In genomic region chr17:38676706-38677504, GRCh38 we compare ENCODE assay signal across 8 cellular contexts. TPM values are rescaled to one million over a fixed set of nuclear protein-coding genes. Genes with fewer than 3 reads are reported as not detected.
DNase-seq lines count a peak whose midpoint lies in the region; ATAC-seq, FAIRE-seq and TF ChIP-seq lines count a peak whose summit lies in the region.

No MANE protein-coding gene starts in this region.

- no peak overlapping the region for H2AFZ ChIP-seq in HepG2 (ENCODE audit: low read length)

- intact Hi-C loops in Caco-2 (cut with micrococcal nuclease; ENCODE audit: unreplicated experiment) (loop anchor here (1.0 kb wide), 3 partner anchors 27 to 58 kb away; partner anchors contain the start of gene CISD3), HepG2 (cut with micrococcal nuclease; ENCODE audit: unreplicated experiment) (loop anchor here (1.0 to 2.0 kb wide), 4 partner anchors 14 to 58 kb away; partner anchors contain the start of gene CISD3)

- CTCF ChIA-PET in Caco-2 (lab: Charles Lee) (interaction anchor here (0.6 to 2.8 kb wide), 12 partner anchors 9 to 167 kb away, joined by 4 to 19 read pairs (median 4); no protein-coding TSS in a partner anchor), HepG2 (lab: Yijun Ruan, JAX; ENCODE audit: low intra/inter-chr PET ratio, low total read pairs) (interaction anchor here (0.7 to 4.5 kb wide), 3 partner anchors 27 to 58 kb away, joined by 3 to 37 read pairs (median 6); partner anchors contain the start of gene CISD3)

- H3K36me3 Mint-ChIP-seq in Caco-2 (ENCODE audit: insufficient read depth, unreplicated experiment) (peaks cover 11% of the 10 kb centered on the region), chondrocyte (ENCODE audit: low read depth) (no peaks in the 10 kb centered on the region)

- WGBS in HepG2 (ENCODE audit: low lambda C conversion rate): 13% methylated on average over 9 of the region's 9 CpGs

- no peak for FAIRE-seq in HepG2 (lab: Jason Lieb, UNC)

- TF ChIP-seq RAD21 in HepG2 (CRISPR knock-in tag; IDR thresholded peaks at IDR 0.05): peak; percentile 97

- H3K27ac Mint-ChIP-seq in Caco-2 (ENCODE audit: unreplicated experiment): peak overlapping the region; percentile 98
- H3K27ac Mint-ChIP-seq in chondrocyte (ENCODE audit: unreplicated experiment): peak overlapping the region; percentile 59

- H3K27me3 Mint-ChIP-seq in Caco-2 (ENCODE audit: insufficient read depth, unreplicated experiment) (no peaks in the 10 kb centered on the region), chondrocyte (ENCODE audit: low read depth) (peaks cover 9% of the 10 kb centered on the region)

- H3K36me3 ChIP-seq in Caco-2 (ENCODE audit: control insufficient read depth, insufficient read depth, low read length) (no peaks in the 10 kb centered on the region), HepG2 (replicated peaks in 1 of 2; ENCODE audit: control insufficient read depth in 1 of 2, insufficient read depth in 2 of 2, low read length in 2 of 2) (no peaks in the 10 kb centered on the region)

- no peak overlapping the region for H3K27ac ChIP-seq in HepG2 (ENCODE audit: extremely low read length, insufficient read depth, low read length)

- H4K20me1 ChIP-seq in HepG2 (ENCODE audit: insufficient read depth, low read length): peaks cover 7% of the 10 kb centered on the region

- H3K4me2 ChIP-seq in HepG2 (ENCODE audit: low read depth, low read length): peak overlapping the region; percentile 34

- no peak overlapping the region for H3K9ac ChIP-seq in HepG2 (ENCODE audit: insufficient read depth, low read depth, low read length)

- no peaks in the 10 kb centered on the region for H3K27me3 ChIP-seq in Caco-2 (replicated peaks; ENCODE audit: control insufficient read depth, insufficient read depth, low read length)
- no peaks in the 10 kb centered on the region; a peak in 1 of 5 replicates for H3K27me3 ChIP-seq in HepG2 (ENCODE audit: control insufficient read depth in 1 of 2, insufficient read depth in 2 of 2, low read length in 2 of 2)

- TF ChIP-seq CTCF in Caco-2 (IDR thresholded peaks at IDR 0.05; ENCODE audit: insufficient read depth in 1 of 2, low read depth in 1 of 2, low read length in 1 of 2, severe bottlenecking in 1 of 2, unreplicated experiment in 1 of 2): peak; percentile 93 to 95
- TF ChIP-seq CTCF in chondrocyte (IDR thresholded peaks at IDR 0.05): peak; percentile 88
- TF ChIP-seq CTCF in HepG2 (CRISPR knock-in tag; IDR thresholded peaks at IDR 0.05): peak; percentile 99

- in situ Hi-C loops in HepG2 (cut with HindIII; ENCODE audit: extremely low pct_ligation_motif_present, low pct_unique_long_range_greater_than_20kb): loop anchor here (5.0 kb wide), 1 partner anchor 55 kb away; the partner anchor contains the start of gene CISD3

- no TSS peak for BruUV-seq in Caco-2 (replicated peaks; lab: Mats Ljungman, UMichigan)
- no TSS peak for BruUV-seq in HepG2 (replicated peaks; lab: Mats Ljungman, UMichigan)

- no peak for TF ChIP-seq POLR2A in HepG2 (IDR thresholded peaks at IDR 0.05; ENCODE audit: insufficient read depth in 1 of 2, low read depth in 2 of 2, low read length in 2 of 2)

- H3K9me3 Mint-ChIP-seq in Caco-2 (ENCODE audit: unreplicated experiment) (no peaks in the 10 kb centered on the region), chondrocyte (ENCODE audit: low read depth) (no peaks in the 10 kb centered on the region)

- H3K79me2 ChIP-seq in HepG2 (ENCODE audit: insufficient read depth, low read length): peaks cover 14% of the 10 kb centered on the region

- H3K4me1 ChIP-seq in Caco-2 (peaks cover 38% of the 10 kb centered on the region), HepG2 (ENCODE audit: insufficient read depth, low read length) (peaks cover 70% of the 10 kb centered on the region)

- POLR2A ChIA-PET in Caco-2 (lab: Charles Lee): interaction anchor here (0.6 to 0.7 kb wide), 2 partner anchors 29 to 73 kb away, joined by 3 to 4 read pairs; no protein-coding TSS in a partner anchor
- POLR2A ChIA-PET in HepG2 (lab: Yijun Ruan, JAX): interaction anchor here (0.7 to 5.2 kb wide), 18 partner anchors 11 to 177 kb away, joined by 3 to 88 read pairs (median 6); partner anchors contain the start of genes CISD3 and MLLT6

- no peak overlapping the region for H3K4me3 ChIP-seq in Caco-2 (ENCODE audit: low read depth, low read length)
- no peak overlapping the region for H3K4me3 ChIP-seq in HepG2 (replicated peaks in 1 of 3; ENCODE audit: insufficient read depth in 1 of 3, low read depth in 2 of 3, low read length in 3 of 3)

- ATAC-seq in HG02610 (IDR thresholded peaks at IDR 0.05; ENCODE audit: unreplicated experiment) (peak; percentile 37), HepG2 (peak; percentile 65), GM19467 (IDR thresholded peaks at IDR 0.05; ENCODE audit: unreplicated experiment) (no peak)

- DNase-seq in Caco-2 (peak; percentile 93 to 95), NCI-H510A treated with DMSO at 0.1 percent for 48 hours (lab: John Stamatoyannopoulos, UW) (peak; percentile 64), chondrocyte (ENCODE audit: low spot score) (no peak), HepG2 (ENCODE audit: low spot score) (peak; percentile 93)
- DNase-seq in activated CD4-positive, alpha-beta T cell treated with anti-CD3 and anti-CD28 coated beads for 4 hours: peak; percentile 77 to 87
- peak; percentile 85 to 88 for DNase-seq in stimulated activated CD4-positive, alpha-beta T cell treated with anti-CD3 and anti-CD28 coated beads, Interleukin-2, amount 100 ng/mL, for 48 hours

- H3K4me3 Mint-ChIP-seq in Caco-2 (ENCODE audit: unreplicated experiment) (peak overlapping the region; percentile 56), chondrocyte (ENCODE audit: unreplicated experiment) (no peak overlapping the region)

- H3K4me1 Mint-ChIP-seq in Caco-2 (ENCODE audit: low read depth, unreplicated experiment): peaks cover 21% of the 10 kb centered on the region
- peaks cover 11% of the 10 kb centered on the region for H3K4me1 Mint-ChIP-seq in chondrocyte (ENCODE audit: low read depth)

- H3K9me3 ChIP-seq in Caco-2 (no peaks in the 10 kb centered on the region), HepG2 (ENCODE audit: low read length) (no peaks in the 10 kb centered on the region)

- TF ChIP-seq EP300 in HepG2 (IDR thresholded peaks at IDR 0.05; ENCODE audit: low read depth in 2 of 2, low read length in 2 of 2) (0 out of 4 replicates have a peak, but pooled peaks of 1 of the 2 experiments have one; percentile 31), HepG2 (CRISPR knock-in tag; IDR thresholded peaks at IDR 0.05; ENCODE audit: borderline replicate concordance) (peak; percentile 52; the same call in 1 of the 2 replicates)

RNA-seq across cellular contexts. Expression of gene EPOP, which starts 2.1 kb away (rescaled TPM):
- total RNA-seq in Caco-2 (2022) (17.1 and 19.1 TPM in 2 replicates), chondrocyte (1.2 to 3.4 TPM (median 2.8 TPM) in 3 replicates), HepG2 (2016; rRNA removed; fragmentation: Illumina TruSeq; extraction: Trizol) (29.0 and 37.8 TPM in 2 replicates)
- 20.7 and 21.2 TPM in 2 replicates for total RNA-seq in HepG2 (2016; cell fraction: cytosol; rRNA removed; fragmentation: Illumina TruSeq; extraction: Trizol; ENCODE audit: low read depth)
- total RNA-seq in HepG2 (2016; cell fraction: insoluble cytoplasmic fraction; rRNA removed; fragmentation: Illumina TruSeq; extraction: Trizol): 22.9 and 36.8 TPM in 2 replicates
- total RNA-seq in HepG2 (2016; cell fraction: membrane; rRNA removed; fragmentation: Illumina TruSeq; extraction: Trizol): 65.8 and 69.1 TPM in 2 replicates
- total RNA-seq in HepG2 (2016; cell fraction: nucleus; rRNA removed; fragmentation: Illumina TruSeq; extraction: Trizol): 17.6 and 17.8 TPM in 2 replicates
- polyA plus RNA-seq in HepG2 (2011; rRNA removed): 13.9 and 14.7 TPM in 2 replicates
- polyA plus RNA-seq in HepG2 (2011; cell fraction: cytosol; rRNA removed): 14.1 and 17.0 TPM in 2 replicates
- 10.9 and 12.1 TPM in 2 replicates for polyA plus RNA-seq in HepG2 (2011; cell fraction: nucleus; rRNA removed)
- 17.9 and 19.9 TPM in 2 replicates for polyA plus RNA-seq in HepG2 (2012)
- 26.4 and 26.9 TPM in 2 replicates for polyA plus RNA-seq in HepG2 (2016; cell fraction: cytosol; fragmentation: Illumina TruSeq; extraction: Trizol; ENCODE audit: low read depth)
- polyA plus RNA-seq in HepG2 (2016; cell fraction: insoluble cytoplasmic fraction; fragmentation: Illumina TruSeq; extraction: Trizol; ENCODE audit: low read depth): 46.7 and 55.1 TPM in 2 replicates
- polyA plus RNA-seq in HepG2 (2016; cell fraction: membrane; fragmentation: Illumina TruSeq; extraction: Trizol; ENCODE audit: low read depth): 71.4 and 76.4 TPM in 2 replicates
- polyA plus RNA-seq in HepG2 (2016; cell fraction: nucleus; fragmentation: Illumina TruSeq; extraction: Trizol; ENCODE audit: insufficient read depth, low read depth): 43.8 and 45.7 TPM in 2 replicates
- polyA minus RNA-seq in HepG2 (2011; rRNA and poly(A)+ RNA removed; ENCODE audit: low replicate concordance): 4.2 and 17.4 TPM in 2 replicates
- polyA minus RNA-seq in HepG2 (2011; cell fraction: cytosol; rRNA and poly(A)+ RNA removed): 14.9 and 17.2 TPM in 2 replicates
- 5.9 and 6.3 TPM in 2 replicates for polyA minus RNA-seq in HepG2 (2011; cell fraction: nucleus; rRNA and poly(A)+ RNA removed)

RNA-seq across cellular contexts. Expression of gene MLLT6, which starts 28.2 kb away (rescaled TPM):
- total RNA-seq in Caco-2 (2022) (69.7 and 72.5 TPM in 2 replicates), chondrocyte (44.9 to 64.2 TPM (median 50.0 TPM) in 3 replicates), HepG2 (2016; rRNA removed; fragmentation: Illumina TruSeq; extraction: Trizol) (27.6 and 50.7 TPM in 2 replicates)
- total RNA-seq in HepG2 (2016; cell fraction: cytosol; rRNA removed; fragmentation: Illumina TruSeq; extraction: Trizol; ENCODE audit: low read depth): 41.1 and 41.6 TPM in 2 replicates
- total RNA-seq in HepG2 (2016; cell fraction: insoluble cytoplasmic fraction; rRNA removed; fragmentation: Illumina TruSeq; extraction: Trizol): 23.9 and 54.9 TPM in 2 replicates
- 44.6 and 48.3 TPM in 2 replicates for total RNA-seq in HepG2 (2016; cell fraction: membrane; rRNA removed; fragmentation: Illumina TruSeq; extraction: Trizol)
- 51.1 and 58.3 TPM in 2 replicates for total RNA-seq in HepG2 (2016; cell fraction: nucleus; rRNA removed; fragmentation: Illumina TruSeq; extraction: Trizol)
- polyA plus RNA-seq in HepG2 (2011; rRNA removed): 69.5 TPM in 2 replicates
- polyA plus RNA-seq in HepG2 (2011; cell fraction: cytosol; rRNA removed): 20.9 and 26.0 TPM in 2 replicates
- polyA plus RNA-seq in HepG2 (2011; cell fraction: nucleus; rRNA removed): 261 and 305 TPM in 2 replicates
- polyA plus RNA-seq in HepG2 (2012): 56.0 and 70.4 TPM in 2 replicates
- polyA plus RNA-seq in HepG2 (2016; cell fraction: cytosol; fragmentation: Illumina TruSeq; extraction: Trizol; ENCODE audit: low read depth): 2.1 and 3.2 TPM in 2 replicates
- 25.3 and 28.2 TPM in 2 replicates for polyA plus RNA-seq in HepG2 (2016; cell fraction: insoluble cytoplasmic fraction; fragmentation: Illumina TruSeq; extraction: Trizol; ENCODE audit: low read depth)
- polyA plus RNA-seq in HepG2 (2016; cell fraction: membrane; fragmentation: Illumina TruSeq; extraction: Trizol; ENCODE audit: low read depth): 10.7 and 10.9 TPM in 2 replicates
- 142 and 147 TPM in 2 replicates for polyA plus RNA-seq in HepG2 (2016; cell fraction: nucleus; fragmentation: Illumina TruSeq; extraction: Trizol; ENCODE audit: insufficient read depth, low read depth)
- 89.8 and 99.9 TPM in 2 replicates for polyA minus RNA-seq in HepG2 (2011; rRNA and poly(A)+ RNA removed; ENCODE audit: low replicate concordance)
- 29.2 and 32.2 TPM in 2 replicates for polyA minus RNA-seq in HepG2 (2011; cell fraction: cytosol; rRNA and poly(A)+ RNA removed)
- polyA minus RNA-seq in HepG2 (2011; cell fraction: nucleus; rRNA and poly(A)+ RNA removed): 156 and 194 TPM in 2 replicates

RNA-seq across cellular contexts. Expression of gene CISD3, which starts 53.2 kb away (rescaled TPM):
- 16.6 and 18.3 TPM in 2 replicates for total RNA-seq in Caco-2 (2022)
- 17.2 to 18.4 TPM (median 17.9 TPM) in 3 replicates for total RNA-seq in chondrocyte
- total RNA-seq in HepG2 (2016; rRNA removed; fragmentation: Illumina TruSeq; extraction: Trizol): 34.1 and 42.6 TPM in 2 replicates
- 64.2 and 89.3 TPM in 2 replicates for total RNA-seq in HepG2 (2016; cell fraction: cytosol; rRNA removed; fragmentation: Illumina TruSeq; extraction: Trizol; ENCODE audit: low read depth)
- 38.9 and 39.2 TPM in 2 replicates for total RNA-seq in HepG2 (2016; cell fraction: insoluble cytoplasmic fraction; rRNA removed; fragmentation: Illumina TruSeq; extraction: Trizol)
- total RNA-seq in HepG2 (2016; cell fraction: membrane; rRNA removed; fragmentation: Illumina TruSeq; extraction: Trizol): 72.8 and 92.2 TPM in 2 replicates
- total RNA-seq in HepG2 (2016; cell fraction: nucleus; rRNA removed; fragmentation: Illumina TruSeq; extraction: Trizol): 12.0 and 15.5 TPM in 2 replicates
- 30.0 and 34.9 TPM in 2 replicates for polyA plus RNA-seq in HepG2 (2011; rRNA removed)
- 15.0 and 24.9 TPM in 2 replicates for polyA plus RNA-seq in HepG2 (2011; cell fraction: cytosol; rRNA removed)
- 10.7 and 11.5 TPM in 2 replicates for polyA plus RNA-seq in HepG2 (2011; cell fraction: nucleus; rRNA removed)
- polyA plus RNA-seq in HepG2 (2012): 34.2 TPM in 2 replicates
- polyA plus RNA-seq in HepG2 (2016; cell fraction: cytosol; fragmentation: Illumina TruSeq; extraction: Trizol; ENCODE audit: low read depth): 183 and 249 TPM in 2 replicates
- polyA plus RNA-seq in HepG2 (2016; cell fraction: insoluble cytoplasmic fraction; fragmentation: Illumina TruSeq; extraction: Trizol; ENCODE audit: low read depth): 69.7 and 77.8 TPM in 2 replicates
- polyA plus RNA-seq in HepG2 (2016; cell fraction: membrane; fragmentation: Illumina TruSeq; extraction: Trizol; ENCODE audit: low read depth): 135 and 168 TPM in 2 replicates
- polyA plus RNA-seq in HepG2 (2016; cell fraction: nucleus; fragmentation: Illumina TruSeq; extraction: Trizol; ENCODE audit: insufficient read depth, low read depth): 46.2 and 46.8 TPM in 2 replicates
- polyA minus RNA-seq in HepG2 (2011; rRNA and poly(A)+ RNA removed; ENCODE audit: low replicate concordance): 16.1 and 27.0 TPM in 2 replicates
- polyA minus RNA-seq in HepG2 (2011; cell fraction: cytosol; rRNA and poly(A)+ RNA removed): 7.2 and 7.7 TPM in 2 replicates
- 7.1 and 8.1 TPM in 2 replicates for polyA minus RNA-seq in HepG2 (2011; cell fraction: nucleus; rRNA and poly(A)+ RNA removed)
